In genomic region chr1:155006601-155007101, GRCh38 we compare ENCODE assay signal across 8 cellular contexts. TPM values are rescaled to one million over a fixed set of nuclear protein-coding genes. Genes with fewer than 3 reads are reported as not detected.
DNase-seq lines count a peak whose midpoint lies in the region; ATAC-seq and TF ChIP-seq lines count a peak whose summit lies in the region.

No MANE protein-coding gene starts in this region.

- peaks cover 45% of the 10 kb centered on the region for H3K36me3 ChIP-seq in RWPE2 (ENCODE audit: low read depth)

- intact Hi-C loops in natural killer cell (cut with micrococcal nuclease) = no loop called here

- H3K36me3 Mint-ChIP-seq in natural killer cell = no peaks in the 10 kb centered on the region

- no peaks in the 10 kb centered on the region for H3K9me3 ChIP-seq in RWPE2 (ENCODE audit: severe bottlenecking)

- TF ChIP-seq CTCF in RWPE2 (IDR thresholded peaks at IDR 0.05; ENCODE audit: poor library complexity, severe bottlenecking) = no peak
- TF ChIP-seq CTCF in natural killer cell (IDR thresholded peaks at IDR 0.05) = no peak

- H3K4me1 ChIP-seq in RWPE2 (ENCODE audit: insufficient read depth, poor library complexity, severe bottlenecking) = peaks cover 50% of the 10 kb centered on the region

- no peak overlapping the region for H3K4me3 ChIP-seq in RWPE2 (ENCODE audit: severe bottlenecking)

- H3K27ac ChIP-seq in RWPE2 (ENCODE audit: poor library complexity, severe bottlenecking) = peak overlapping the region; percentile 96

- DNase-seq in NCI-H345 (lab: John Stamatoyannopoulos, UW) (peak; percentile 33), NCI-H345 treated with DMSO at 0.1 percent for 48 hours (lab: John Stamatoyannopoulos, UW; ENCODE audit: unreplicated experiment) (no peak), RWPE2 (ENCODE audit: low spot score) (no peak), cerebellar cortex (ENCODE audit: low spot score) (peak; percentile 83), natural killer cell (no peak), NCI-H2196 treated with DMSO at 0.1 percent for 48 hours (lab: John Stamatoyannopoulos, UW; ENCODE audit: unreplicated experiment) (no peak)

- H3K9me3 Mint-ChIP-seq in natural killer cell = no peaks in the 10 kb centered on the region

- ATAC-seq in RWPE2 (ENCODE audit: low read depth) = no peak
- ATAC-seq in natural killer cell = no peak
- no peak for ATAC-seq in GM18873 (IDR thresholded peaks at IDR 0.05; ENCODE audit: low FRiP score, unreplicated experiment)
- ATAC-seq in HG02623 (IDR thresholded peaks at IDR 0.05; ENCODE audit: unreplicated experiment) = no peak

- H3K4me1 Mint-ChIP-seq in natural killer cell = peaks cover 25 to 84% of the 10 kb centered on the region in 2 donors

- no peaks in the 10 kb centered on the region for H3K27me3 ChIP-seq in RWPE2 (ENCODE audit: insufficient read depth, poor library complexity, severe bottlenecking)

- peak overlapping the region; percentile 68 for H3K4me3 Mint-ChIP-seq in natural killer cell

- peak overlapping the region; percentile 89 to 92 for H3K27ac Mint-ChIP-seq in natural killer cell

- H3K27me3 Mint-ChIP-seq in natural killer cell (ENCODE audit: low read depth in 2 of 2) = no peaks in the 10 kb centered on the region

RNA-seq across cellular contexts. Expression of gene ZBTB7B, which starts 4.0 kb away (rescaled TPM):
- total RNA-seq in natural killer cell = 10 to 100 TPM; 61.2 to 75.4 (median 63.3) TPM

RNA-seq across cellular contexts. Expression of gene LENEP, which starts 13.3 kb away (rescaled TPM):
- not detected for total RNA-seq in natural killer cell

RNA-seq across cellular contexts. Expression of gene FLAD1, which starts 23.5 kb away (rescaled TPM):
- total RNA-seq in natural killer cell = 10 to 100 TPM; 32.1 to 47.6 (median 38.7) TPM

RNA-seq across cellular contexts. Expression of gene DCST2, which starts 26.9 kb away (rescaled TPM):
- under 1 TPM; 0.30 to 0.92 (median 0.32) TPM for total RNA-seq in natural killer cell

RNA-seq across cellular contexts. Expression of gene DCST1, which starts 27.0 kb away (rescaled TPM):
- under 1 TPM in 2 of 3 donors, not detected in 1; 0.35 to 0.60 TPM for total RNA-seq in natural killer cell

Comparison
In these comparisons a context has a peak if more than half of its experiments do, and no peak if none do; other contexts are left out.
1. DNase-seq: peak in NCI-H345 (single experiment) and cerebellar cortex (single experiment); none in NCI-H345 treated with DMSO at 0.1 percent for 48 hours (single experiment), RWPE2 (single experiment), natural killer cell (single experiment) and NCI-H2196 treated with DMSO at 0.1 percent for 48 hours (single experiment).